9 cellular contexts compared by ENCODE assay signal in genomic region chr11:83087035-83087434, GRCh38. TPM values are rescaled to one million over a fixed set of nuclear protein-coding genes. Genes with fewer than 3 reads are reported as not detected.
DNase-seq lines count a peak whose midpoint lies in the region; ATAC-seq, FAIRE-seq and TF ChIP-seq lines count a peak whose summit lies in the region.
"Had no signal": no experiment of that assay in that cellular context is flagged by ENCODE, and none has a peak within 500 bp of the region (broad histone marks: within the 10 kb centered on the region; RNA-seq: fewer than 3 reads in every experiment).

No MANE protein-coding gene starts in this region.

- H3K4me3 ChIP-seq in RWPE2 (ENCODE audit: severe bottlenecking) (no peak overlapping the region), kidney (ENCODE audit: low read length in 2 of 2) (no peak overlapping the region)

- H3K4me1 ChIP-seq in RWPE2 (ENCODE audit: insufficient read depth, poor library complexity, severe bottlenecking) (no peaks in the 10 kb centered on the region), kidney (ENCODE audit: control insufficient read depth in 1 of 2, insufficient read depth in 1 of 2, low read depth in 1 of 2, low read length in 2 of 2) (no peaks in the 10 kb centered on the region)

- no peak overlapping the region for H3K9ac ChIP-seq in kidney (ENCODE audit: low read length in 2 of 2)

- ATAC-seq in RWPE2 (ENCODE audit: low read depth) = peak; percentile 65; the same call in 2 of the 3 replicates
- ATAC-seq in HG03432 (IDR thresholded peaks at IDR 0.05; ENCODE audit: unreplicated experiment) = no peak

- DNase-seq in COLO829 (ENCODE audit: low spot score) (peak; percentile 13), Kasumi-1 (lab: John Stamatoyannopoulos, UW) (peak; percentile 31 to 41), RWPE2 (ENCODE audit: low spot score) (no peak), kidney (no peak), NK-92 (lab: John Stamatoyannopoulos, UW; ENCODE audit: unreplicated experiment) (no peak), superior temporal gyrus (ENCODE audit: extremely low spot score) (no peak), GM20000 (ENCODE audit: low spot score) (no peak)
- DNase-seq: anterior cingulate cortex had no signal

- peak; percentile 55 for TF ChIP-seq CTCF in RWPE2 (IDR thresholded peaks at IDR 0.05; ENCODE audit: poor library complexity, severe bottlenecking)
- peak; percentile 12 for TF ChIP-seq CTCF in kidney (IDR thresholded peaks at IDR 0.05; ENCODE audit: borderline replicate concordance, extremely low read depth, insufficient read depth)
- TF ChIP-seq CTCF in GM20000 (IDR thresholded peaks at IDR 0.05; ENCODE audit: extremely low read depth, missing control alignments) = no peak

- H3K36me3 ChIP-seq in RWPE2 (ENCODE audit: low read depth) (no peaks in the 10 kb centered on the region), kidney (ENCODE audit: control insufficient read depth in 1 of 2, insufficient read depth in 2 of 2, low read length in 2 of 2) (no peaks in the 10 kb centered on the region)

- H3K9me3 ChIP-seq in RWPE2 (ENCODE audit: severe bottlenecking) (no peaks in the 10 kb centered on the region), kidney (ENCODE audit: control insufficient read depth in 1 of 2, low read length in 2 of 2) (no peaks in the 10 kb centered on the region)

- H3K27me3 ChIP-seq in RWPE2 (ENCODE audit: insufficient read depth, poor library complexity, severe bottlenecking) = no peaks in the 10 kb centered on the region

- intact Hi-C loops in kidney (cut with DNase I) = no loop called here

- no peak for FAIRE-seq in kidney (lab: Jason Lieb, UNC)

- H3K27ac ChIP-seq in RWPE2 (ENCODE audit: poor library complexity, severe bottlenecking) (no peak overlapping the region), kidney (ENCODE audit: low read depth in 2 of 2, low read length in 2 of 2) (no peak overlapping the region)

RNA-seq across cellular contexts. Expression of gene RAB30, which starts 15.3 kb away (rescaled TPM):
- total RNA-seq in kidney = 15.2 TPM
- 3.1 TPM for polyA plus RNA-seq in kidney (ENCODE audit: insufficient read depth, low read depth, low replicate concordance)

Comparison
In these comparisons a context has a peak if more than half of its experiments do, and no peak if none do; other contexts are left out.
1. DNase-seq: peak in COLO829 (single experiment) and Kasumi-1 (2 of 2); none in RWPE2 (single experiment), kidney (single experiment), NK-92 (single experiment), superior temporal gyrus (single experiment) and GM20000 (single experiment).